Comparison of ENCODE assay signal across 20 cellular contexts in the genomic region with DNA sequence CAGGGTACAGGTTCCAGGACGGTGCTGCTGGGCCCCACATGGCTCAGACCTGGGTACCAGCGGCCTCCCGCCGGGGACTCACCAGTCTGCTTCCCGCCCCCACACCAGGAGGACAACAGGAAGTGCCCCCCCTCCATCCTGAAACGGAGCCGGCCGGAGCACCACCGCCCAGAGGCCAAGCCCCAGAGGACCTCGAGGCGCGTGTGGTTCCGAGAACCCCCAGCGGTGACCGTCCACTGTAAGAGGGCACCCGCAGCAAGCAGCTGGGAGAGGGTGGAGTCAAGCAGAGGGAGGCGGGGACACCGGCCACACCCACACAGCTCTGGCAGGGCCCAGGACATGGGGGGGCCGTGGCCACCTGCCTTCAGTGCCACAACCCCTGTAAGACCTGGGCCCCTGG. TPM values are rescaled to one million over a fixed set of nuclear protein-coding genes. Genes with fewer than 3 reads are reported as not detected.
A peak's percentile ranks its signal among the peaks of the same experiment; 100 is the strongest.
DNase-seq lines count a peak whose midpoint lies in the region; ATAC-seq and TF ChIP-seq lines count a peak whose summit lies in the region.
"Had no signal": no experiment of that assay in that cellular context is flagged by ENCODE, and none has a peak within 500 bp of the region (broad histone marks: within the 10 kb centered on the region; RNA-seq: fewer than 3 reads in every experiment).

No MANE protein-coding gene starts in this region.

- H3K27ac Mint-ChIP-seq in T-cell = no peak overlapping the region
- H3K27ac Mint-ChIP-seq: CD8-positive, alpha-beta T cell had no signal

- H3K23ac ChIP-seq in trophoblast cell (ENCODE audit: low read length) = no peak overlapping the region

- no peak overlapping the region for H2BK5ac ChIP-seq in trophoblast cell (ENCODE audit: low read depth, low read length, poor library complexity)

- no peak overlapping the region for H2BK120ac ChIP-seq in trophoblast cell (ENCODE audit: insufficient read depth, low read length, poor library complexity)

- H3K9me3 ChIP-seq in right cardiac atrium (ENCODE audit: control insufficient read depth, low read length) = no peaks in the 10 kb centered on the region
- no peaks in the 10 kb centered on the region for H3K9me3 ChIP-seq in HEK293 (ENCODE audit: control insufficient read depth, insufficient read depth, low read depth, low read length)
- peaks cover 11% of the 10 kb centered on the region for H3K9me3 ChIP-seq in trophoblast cell (ENCODE audit: insufficient read depth, low read depth, low read length)
- H3K9me3 ChIP-seq: SJCRH30 had no signal

- no peak overlapping the region for H4K12ac ChIP-seq in trophoblast cell (ENCODE audit: low read depth, low read length)

- no peaks in the 10 kb centered on the region for H3K4me1 Mint-ChIP-seq in T-cell

- H2AK5ac ChIP-seq in trophoblast cell (ENCODE audit: low read length) = no peak overlapping the region

- no peak overlapping the region for H3K4me3 ChIP-seq in right cardiac atrium (ENCODE audit: low read length)
- no peak overlapping the region for H3K4me3 ChIP-seq in HEK293 (ENCODE audit: low read depth, low read length)
- H3K4me3 ChIP-seq in trophoblast cell (ENCODE audit: low read depth, low read length) = no peak overlapping the region
- H3K4me3 ChIP-seq: GM12878, SJCRH30 had no signal

- no peak for TF ChIP-seq CTCF in HEK293 (tag by site-specific recombination; IDR thresholded peaks at IDR 0.05)

- ATAC-seq in right cardiac atrium = no peak
- ATAC-seq in Right ventricle myocardium superior (ENCODE audit: poor library complexity) = no peak
- no peak for ATAC-seq in T-cell (replicated peaks in 1 of 4)
- ATAC-seq: CD8-positive, alpha-beta T cell; GM12878 had no signal

- DNase-seq in right cardiac atrium = peak in 2 of 3 donors; percentile 54 to 60
- no peak for DNase-seq in Right ventricle myocardium superior
- peak; percentile 63 for DNase-seq in iPS-NIHi11 (ENCODE audit: low spot score)
- peak; percentile 37 to 59 for DNase-seq in trophoblast cell
- DNase-seq in NCI-H345 treated with DMSO at 0.1 percent for 48 hours (lab: John Stamatoyannopoulos, UW; ENCODE audit: unreplicated experiment) = no peak
- no peak for DNase-seq in T-helper 1 cell
- DNase-seq in T-cell = no peak
- DNase-seq: CD8-positive, alpha-beta T cell; DND-41; NCI-H1092 treated with DMSO at 0.1 percent for 48 hours; NCI-H1436 treated with DMSO at 0.1 percent for 48 hours; NCI-H1930; NCI-H2227 treated with DMSO at 0.1 percent for 48 hours; NCI-H510A treated with DMSO at 0.1 percent for 48 hours; NCI-H748 treated with DMSO at 0.1 percent for 48 hours; NK-92 treated with Interleukin-12 subunit alpha and Interleukin-12 subunit beta, amount 100 ng/mL, for 24 hours; SJCRH30 had no signal

- no peak overlapping the region for H2BK12ac ChIP-seq in trophoblast cell (ENCODE audit: low read length)

- H3K4ac ChIP-seq in trophoblast cell (ENCODE audit: low read depth, low read length) = no peak overlapping the region

- no peaks in the 10 kb centered on the region for H3K36me3 ChIP-seq in HEK293 (ENCODE audit: control insufficient read depth in 2 of 2, insufficient read depth in 1 of 2, low read length in 2 of 2)
- no peaks in the 10 kb centered on the region for H3K36me3 ChIP-seq in trophoblast cell (ENCODE audit: control insufficient read depth in 1 of 2, insufficient read depth in 2 of 2, low read length in 2 of 2)
- H3K36me3 ChIP-seq: SJCRH30 had no signal

- no peak overlapping the region for H4K8ac ChIP-seq in trophoblast cell (ENCODE audit: low read depth, low read length)

- intact Hi-C loops in right cardiac atrium (cut with DNase I) = no loop called here
- intact Hi-C loops in Right ventricle myocardium superior (cut with DNase I) = no loop called here

- 39% methylated on average over 19 of the region's 19 CpGs for WGBS in right cardiac atrium
- WGBS in trophoblast cell (ENCODE audit: extremely low coverage, insufficient coverage, insufficient read length) = no CpG with 5 or more reads among the region's 19 CpGs

- no peaks in the 10 kb centered on the region for H3K79me2 ChIP-seq in trophoblast cell (ENCODE audit: control insufficient read depth, insufficient read depth, low read length, poor library complexity)

- no peak overlapping the region for H4K91ac ChIP-seq in trophoblast cell (ENCODE audit: low read depth, low read length)

- CTCF ChIA-PET in HEK293 (lab: Yijun Ruan, JAX) = interaction anchor here (0.7 kb wide), 1 partner anchor 510 kb away, joined by 3 read pairs; no protein-coding TSS in a partner anchor
- CTCF ChIA-PET in T-cell (lab: Charles Lee) = no interaction called here

- H3K27ac ChIP-seq in right cardiac atrium (ENCODE audit: low read length) (no peak overlapping the region), HEK293 (ENCODE audit: extremely low read depth, low read depth, low read length) (no peak overlapping the region), trophoblast cell (ENCODE audit: low read depth, low read length) (no peak overlapping the region)
- H3K27ac ChIP-seq: SJCRH30 had no signal

- H3K27me3 ChIP-seq in right cardiac atrium (ENCODE audit: control insufficient read depth, insufficient read depth) (no peaks in the 10 kb centered on the region), trophoblast cell (ENCODE audit: insufficient read depth, low read length) (no peaks in the 10 kb centered on the region)

- no peaks in the 10 kb centered on the region for H3K79me1 ChIP-seq in trophoblast cell (ENCODE audit: low read length)

- H3K18ac ChIP-seq in trophoblast cell (ENCODE audit: low read length) = no peak overlapping the region

- no peaks in the 10 kb centered on the region for H3K36me3 Mint-ChIP-seq in T-cell
- H3K36me3 Mint-ChIP-seq: CD8-positive, alpha-beta T cell had no signal

- no peak overlapping the region for H3K4me3 Mint-ChIP-seq in T-cell
- H3K4me3 Mint-ChIP-seq: CD8-positive, alpha-beta T cell had no signal

- no peak overlapping the region for H2AFZ ChIP-seq in trophoblast cell (ENCODE audit: insufficient read depth, low read length, poor library complexity)

- no peak overlapping the region for H3K4me2 ChIP-seq in trophoblast cell (ENCODE audit: low read length)

- H3K27me3 Mint-ChIP-seq in T-cell = peaks cover 4 to 15% of the 10 kb centered on the region in 2 donors

- H3K9ac ChIP-seq in trophoblast cell (ENCODE audit: low read length) = no peak overlapping the region

- no peak overlapping the region for H3K14ac ChIP-seq in trophoblast cell (ENCODE audit: low read length)

- no peaks in the 10 kb centered on the region for H3K9me3 Mint-ChIP-seq in T-cell
- H3K9me3 Mint-ChIP-seq: CD8-positive, alpha-beta T cell had no signal

- POLR2A ChIA-PET in HEK293 (lab: Yijun Ruan, JAX) = no interaction called here
- POLR2A ChIA-PET in T-cell (lab: Charles Lee) = no interaction called here

- peaks cover 11% of the 10 kb centered on the region for H3K4me1 ChIP-seq in right cardiac atrium (ENCODE audit: control insufficient read depth, insufficient read depth, low read length)
- no peaks in the 10 kb centered on the region for H3K4me1 ChIP-seq in HEK293 (ENCODE audit: control insufficient read depth, insufficient read depth, low read length)
- H3K4me1 ChIP-seq in trophoblast cell (ENCODE audit: control insufficient read depth in 1 of 2, insufficient read depth in 2 of 2, low read length in 2 of 2) = peaks cover 10 to 18% of the 10 kb centered on the region in 2 experiments
- H3K4me1 ChIP-seq: SJCRH30 had no signal

TF ChIP-seq in HEK293, 187 proteins besides CTCF, POLR2A, EP300 and RAD21 (continues in another document):
- TF ChIP-seq ZNF530 (tag by site-specific recombination; IDR thresholded peaks at IDR 0.05; ENCODE audit: low read depth) = no peak
- no peak for TF ChIP-seq ZNF658 (tag by site-specific recombination; IDR thresholded peaks at IDR 0.05)
- no peak for TF ChIP-seq ZNF473 (tag by site-specific recombination; IDR thresholded peaks at IDR 0.05)
- TF ChIP-seq BCL11B (tag by site-specific recombination; IDR thresholded peaks at IDR 0.05; ENCODE audit: low read depth) = no peak
- no peak for TF ChIP-seq FEZF1 (tag by site-specific recombination; IDR thresholded peaks at IDR 0.05)
- no peak for TF ChIP-seq ZNF626 (tag by site-specific recombination; IDR thresholded peaks at IDR 0.05)
- no peak for TF ChIP-seq ZNF501 (tag by site-specific recombination; IDR thresholded peaks at IDR 0.05)
- no peak for TF ChIP-seq REPIN1 (tag by site-specific recombination; IDR thresholded peaks at IDR 0.05; ENCODE audit: low read depth)
- TF ChIP-seq KLF1 (tag by site-specific recombination; IDR thresholded peaks at IDR 0.05) = peak; percentile 58
- TF ChIP-seq, protein P1, sequence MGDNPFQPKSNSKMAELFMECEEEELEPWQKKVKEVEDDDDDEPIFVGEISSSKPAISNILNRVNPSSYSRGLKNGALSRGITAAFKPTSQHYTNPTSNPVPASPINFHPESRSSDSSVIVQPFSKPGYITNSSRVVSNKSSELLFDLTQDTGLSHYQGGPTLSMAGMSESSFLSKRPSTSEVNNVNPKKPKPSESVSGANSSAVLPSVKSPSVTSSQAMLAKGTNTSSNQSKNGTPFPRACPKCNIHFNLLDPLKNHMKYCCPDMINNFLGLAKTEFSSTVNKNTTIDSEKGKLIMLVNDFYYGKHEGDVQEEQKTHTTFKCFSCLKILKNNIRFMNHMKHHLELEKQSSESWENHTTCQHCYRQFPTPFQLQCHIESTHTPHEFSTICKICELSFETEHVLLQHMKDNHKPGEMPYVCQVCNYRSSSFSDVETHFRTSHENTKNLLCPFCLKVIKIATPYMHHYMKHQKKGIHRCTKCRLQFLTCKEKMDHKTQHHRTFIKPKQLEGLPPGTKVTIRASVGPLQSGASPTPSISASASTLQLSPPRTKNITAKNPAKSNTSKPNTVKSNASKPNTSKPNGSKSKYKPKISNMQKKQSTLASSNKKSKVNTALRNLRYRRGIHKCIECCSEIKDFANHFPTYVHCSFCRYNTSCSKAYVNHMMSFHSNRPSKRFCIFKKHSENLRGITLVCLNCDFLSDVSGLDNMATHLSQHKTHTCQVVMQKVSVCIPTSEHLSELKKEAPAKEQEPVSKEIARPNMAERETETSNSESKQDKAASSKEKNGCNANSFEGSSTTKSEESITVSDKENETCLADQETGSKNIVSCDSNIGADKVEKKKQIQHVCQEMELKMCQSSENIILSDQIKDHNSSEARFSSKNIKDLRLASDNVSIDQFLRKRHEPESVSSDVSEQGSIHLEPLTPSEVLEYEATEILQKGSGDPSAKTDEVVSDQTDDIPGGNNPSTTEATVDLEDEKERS (tag by site-specific recombination; IDR thresholded peaks at IDR 0.05) = no peak
- no peak for TF ChIP-seq ZNF341 (tag by site-specific recombination; IDR thresholded peaks at IDR 0.05; ENCODE audit: low read depth)
- TF ChIP-seq ZNF354C (tag by site-specific recombination; IDR thresholded peaks at IDR 0.05; ENCODE audit: borderline replicate concordance, low read depth) = no peak

RNA-seq across cellular contexts. Expression of a gene that starts 8.1 kb away (rescaled TPM):
- total RNA-seq in right cardiac atrium (100 to 1,000 TPM in 3 of 4 donors, 10 to 100 TPM in 1; 56.5 to 117 (median 104) TPM), Right ventricle myocardium superior (42.5 TPM), T-cell (not detected)
- polyA plus RNA-seq in right cardiac atrium = 153 TPM
- polyA plus RNA-seq in trophoblast cell (2013) = not detected in 2 replicates
- total RNA-seq: CD8-positive, alpha-beta T cell; GM12878; H1; SJCRH30 had no signal
- polyA plus RNA-seq: GM12878, H1 had no signal

RNA-seq across cellular contexts. Expression of a gene that starts 16.9 kb away (rescaled TPM):
- 1 to 10 TPM in 2 of 4 donors, under 1 TPM in 2; 0.57 to 2.2 (median 0.94) TPM for total RNA-seq in right cardiac atrium
- polyA plus RNA-seq in right cardiac atrium = 1.4 TPM
- total RNA-seq in Right ventricle myocardium superior = not detected
- polyA plus RNA-seq in trophoblast cell (2013) = not detected in 2 replicates
- total RNA-seq in T-cell = not detected
- total RNA-seq: CD8-positive, alpha-beta T cell; GM12878; SJCRH30 had no signal
- polyA plus RNA-seq: GM12878 had no signal

Comparison
In these comparisons a context has a peak if more than half of its experiments do, and no peak if none do; other contexts are left out.
1. DNase-seq: peak in right cardiac atrium (2 of 3), iPS-NIHi11 (single experiment) and trophoblast cell (2 of 2); none in Right ventricle myocardium superior (single experiment), NCI-H345 treated with DMSO at 0.1 percent for 48 hours (single experiment), T-helper 1 cell (0 of 5) and T-cell (0 of 34).
2. RNA of a gene that starts 8.1 kb away (total RNA-seq): 56.5 to 117 TPM in right cardiac atrium and 42.5 TPM in Right ventricle myocardium superior (single experiment); not detected in T-cell; every median in the first group is over 10 times any median in the second.